In the genomic region with DNA sequence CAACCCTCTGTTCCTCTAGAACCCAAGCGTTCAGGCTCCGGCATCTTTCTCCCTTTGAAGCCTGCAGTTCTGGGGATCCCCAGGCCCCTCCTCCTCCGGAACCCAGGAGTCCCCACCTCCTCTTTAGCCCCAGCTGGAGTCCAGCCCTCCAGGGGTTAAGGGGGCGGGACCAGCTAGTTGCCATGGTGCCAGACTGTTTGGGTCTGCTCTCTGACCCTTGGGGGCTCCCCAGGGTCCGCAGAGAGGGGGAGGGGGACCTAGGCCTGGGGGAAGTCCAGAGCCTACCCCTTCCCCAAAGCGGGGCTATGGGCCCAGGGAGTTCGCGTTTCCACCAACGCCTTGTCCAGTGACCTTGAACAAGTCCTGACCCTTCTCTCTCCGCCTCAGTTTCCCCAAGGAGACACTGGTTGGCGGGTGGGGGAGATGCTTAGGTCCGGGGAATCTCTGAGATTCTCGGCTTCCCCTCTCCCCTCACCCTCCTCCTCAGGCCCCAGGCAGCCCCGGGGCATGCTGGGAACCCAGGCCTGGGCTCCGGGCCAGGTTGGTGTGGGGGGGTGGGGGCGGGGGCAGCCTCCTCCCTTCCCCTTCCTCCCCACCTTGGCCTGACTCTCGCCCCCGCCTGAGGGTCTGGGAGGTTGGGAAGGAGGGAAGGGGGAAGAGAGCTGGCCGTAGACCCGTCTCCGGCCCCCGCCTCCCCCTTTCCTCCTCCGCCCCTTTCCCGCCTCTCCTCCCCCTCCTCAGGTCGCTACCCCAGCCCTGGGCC, we compare ENCODE assay signal across 8 cellular contexts.
DNase-seq lines count a peak whose midpoint lies in the region; ATAC-seq lines count a peak whose summit lies in the region.

No MANE protein-coding gene starts in this region.

- H3K4me3 Mint-ChIP-seq in effector memory CD8-positive, alpha-beta T cell: peak overlapping the region; percentile 69 to 88

- peak; percentile 86 for ATAC-seq in effector memory CD8-positive, alpha-beta T cell (replicated peaks)
- ATAC-seq in GM21447 (IDR thresholded peaks at IDR 0.05; ENCODE audit: unreplicated experiment) (no peak), GM21576 (IDR thresholded peaks at IDR 0.05; ENCODE audit: unreplicated experiment) (no peak)

- peaks cover 56% of the 10 kb centered on the region in 2 donors for H3K27me3 Mint-ChIP-seq in effector memory CD8-positive, alpha-beta T cell

- peak; percentile 90 for DNase-seq in GM03348 (ENCODE audit: low spot score)
- DNase-seq in NCI-H2227 treated with DMSO at 0.1 percent for 48 hours (lab: John Stamatoyannopoulos, UW): peak; percentile 58
- DNase-seq in activated CD8-positive, alpha-beta memory T cell treated with anti-CD3 and anti-CD28 coated beads for 24 hours: peak; percentile 80
- peak; percentile 31 to 62 (median 58) for DNase-seq in effector memory CD8-positive, alpha-beta T cell
- peak; percentile 80 for DNase-seq in medulla oblongata (ENCODE audit: extremely low spot score)
- DNase-seq in stimulated activated CD4-positive, alpha-beta T cell treated with anti-CD3 and anti-CD28 coated beads, TNF-alpha, amount 100 ng/mL, for 48 hours (ENCODE audit: low read depth in 3 of 3): peak; percentile 44 to 68 (median 52)

- peaks cover 14% of the 10 kb centered on the region for H3K36me3 Mint-ChIP-seq in effector memory CD8-positive, alpha-beta T cell (ENCODE audit: insufficient read depth)

- peak overlapping the region; percentile 71 to 88 for H3K27ac Mint-ChIP-seq in effector memory CD8-positive, alpha-beta T cell

- H3K4me1 Mint-ChIP-seq in effector memory CD8-positive, alpha-beta T cell (ENCODE audit: low read depth in 2 of 2): peaks cover 7 to 9% of the 10 kb centered on the region in 2 donors

- no peaks in the 10 kb centered on the region for H3K9me3 Mint-ChIP-seq in effector memory CD8-positive, alpha-beta T cell
